ENCODE assay signal across 2 cellular contexts in genomic region chr4:109864134-109864533, GRCh38.
TF ChIP-seq lines count a peak whose summit lies in the region.

No MANE protein-coding gene starts in this region.

TF ChIP-seq in liver, 16 proteins besides CTCF, POLR2A, EP300 and RAD21:
- TF ChIP-seq HNF4A (conservative IDR thresholded peaks at IDR 0.05): no peak
- no peak for TF ChIP-seq MAX (IDR thresholded peaks at IDR 0.05)
- no peak for TF ChIP-seq ZBTB33 (IDR thresholded peaks at IDR 0.05)
- no peak for TF ChIP-seq RXRA (IDR thresholded peaks at IDR 0.05)
- no peak for TF ChIP-seq TAF1 (conservative IDR thresholded peaks at IDR 0.05)
- TF ChIP-seq EGR1 (IDR thresholded peaks at IDR 0.05; ENCODE audit: low read depth in 2 of 2): no peak
- no peak for TF ChIP-seq REST (IDR thresholded peaks at IDR 0.05)
- no peak for TF ChIP-seq NR2F2 (IDR thresholded peaks at IDR 0.05)
- no peak for TF ChIP-seq ATF3 (IDR thresholded peaks at IDR 0.05)
- TF ChIP-seq FOXA1 (IDR thresholded peaks at IDR 0.05): no peak
- TF ChIP-seq GABPA (IDR thresholded peaks at IDR 0.05 in 1 of 2, conservative IDR thresholded peaks at IDR 0.05 in 1 of 2): no peak
- TF ChIP-seq YY1 (IDR thresholded peaks at IDR 0.05): no peak

TF ChIP-seq in HepG2, 621 proteins besides CTCF, POLR2A, EP300 and RAD21:
- no peak for TF ChIP-seq SSRP1 (CRISPR knock-in tag; IDR thresholded peaks at IDR 0.05)
- no peak for TF ChIP-seq CCAR2 (optimal IDR thresholded peaks at IDR 0.05; ENCODE audit: low read depth, low read length)
- TF ChIP-seq ZNF205 (CRISPR knock-in tag; IDR thresholded peaks at IDR 0.05): no peak
- TF ChIP-seq PBX2 (CRISPR knock-in tag; IDR thresholded peaks at IDR 0.05): no peak
- TF ChIP-seq KLF11 (CRISPR knock-in tag; IDR thresholded peaks at IDR 0.05): no peak
- TF ChIP-seq NFKBIZ (CRISPR knock-in tag; IDR thresholded peaks at IDR 0.05): no peak
- no peak for TF ChIP-seq ATAD3A (CRISPR knock-in tag; IDR thresholded peaks at IDR 0.05)
- TF ChIP-seq GATAD2A (CRISPR knock-in tag; IDR thresholded peaks at IDR 0.05): no peak
